25 cellular contexts compared by ENCODE assay signal in the genomic region with DNA sequence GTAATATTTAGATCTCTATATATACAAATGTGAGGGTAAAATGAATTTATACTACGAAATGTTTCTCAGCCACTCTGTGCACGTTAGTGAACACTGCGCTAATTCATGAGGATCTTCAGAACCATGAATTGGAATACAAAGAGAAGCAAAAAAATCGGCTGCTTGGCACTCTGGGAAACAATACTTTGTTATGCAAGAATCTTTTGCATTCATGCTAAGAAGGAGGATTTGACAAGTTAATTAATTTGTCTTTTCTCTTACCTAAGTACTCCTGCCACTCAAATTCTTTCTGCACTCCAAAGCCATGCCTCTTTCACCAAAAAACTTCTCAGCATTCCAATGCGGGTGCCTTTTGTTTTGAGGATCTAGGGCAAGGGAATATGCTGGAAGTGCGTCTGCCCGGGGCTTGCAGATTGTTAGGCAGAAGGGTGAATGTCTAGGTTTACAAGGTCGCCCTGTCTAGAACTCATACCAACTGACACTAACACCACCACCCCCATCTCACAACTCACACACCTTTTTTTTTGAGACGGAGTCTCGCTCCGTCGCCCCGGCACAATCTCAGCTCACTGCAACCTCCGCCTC. TPM values are rescaled to one million over a fixed set of nuclear protein-coding genes. Genes with fewer than 3 reads are reported as not detected.
DNase-seq lines count a peak whose midpoint lies in the region; ATAC-seq and TF ChIP-seq lines count a peak whose summit lies in the region.
"Had no signal": no experiment of that assay in that cellular context is flagged by ENCODE, and none has a peak within 500 bp of the region (broad histone marks: within the 10 kb centered on the region; RNA-seq: fewer than 3 reads in every experiment).

No MANE protein-coding gene starts in this region.

- intact Hi-C loops in right lobe of liver (cut with DNase I): no loop called here

- H3K27ac ChIP-seq in caudate nucleus (ENCODE audit: low read depth, low read length) (peak overlapping the region; percentile 33), right lobe of liver (no peak overlapping the region)
- H3K27ac ChIP-seq: C4-2B, SK-N-MC had no signal

- H3K9me3 ChIP-seq in HAP-1 (no peaks in the 10 kb centered on the region), right lobe of liver (no peaks in the 10 kb centered on the region)

- no peak overlapping the region for H3K4me3 Mint-ChIP-seq in neural crest cell
- H3K4me3 Mint-ChIP-seq: CD8-positive, alpha-beta memory T cell had no signal

- ATAC-seq in right lobe of liver (no peak), HG03354 (IDR thresholded peaks at IDR 0.05; ENCODE audit: poor library complexity, severe bottlenecking, unreplicated experiment) (no peak)
- ATAC-seq: PC-3 had no signal

- H3K27me3 Mint-ChIP-seq in neural crest cell (ENCODE audit: low read depth): no peaks in the 10 kb centered on the region

- peak overlapping the region; percentile 43 for H3K27ac Mint-ChIP-seq in neural crest cell (ENCODE audit: unreplicated experiment)
- H3K27ac Mint-ChIP-seq: CD8-positive, alpha-beta memory T cell had no signal

- TF ChIP-seq CTCF in neural crest cell (conservative IDR thresholded peaks at IDR 0.05) (no peak), right lobe of liver (IDR thresholded peaks at IDR 0.05) (no peak)

- in situ Hi-C loops in HAP-1 (cut with MboI; ENCODE audit: low sequenced_read_pairs): no loop called here

- DNase-seq in HAP-1 (ENCODE audit: low spot score in 2 of 2): peak; percentile 84 to 97
- peak in 23 of 61 donors; percentile 7 to 72 (median 21) for DNase-seq in caudate nucleus (lab: John Stamatoyannopoulos, UW)
- no peak for DNase-seq in neural crest cell (ENCODE audit: low read depth, low spot score)
- DNase-seq in superior temporal gyrus (ENCODE audit: extremely low spot score): peak; percentile 42
- DNase-seq in NK-92 treated with Interleukin-12 subunit alpha and Interleukin-12 subunit beta, amount 100 ng/mL, for 24 hours (lab: John Stamatoyannopoulos, UW): no peak
- DNase-seq in right lobe of liver: no peak
- DNase-seq: Calu3; CD8-positive, alpha-beta memory T cell; GDM1; GOT3; Kasumi-1; NCI-H1417; NCI-H1694 treated with DMSO at 0.1 percent for 48 hours; NCI-H2081 treated with DMSO at 0.1 percent for 48 hours; NCI-H2171 treated with DMSO at 0.1 percent for 48 hours; NCI-H446; NCI-H526 treated with DMSO at 0.1 percent for 48 hours; PC-3; RPMI8226; SHP77 had no signal

- TF ChIP-seq POLR2A in right lobe of liver (IDR thresholded peaks at IDR 0.05): no peak

- H3K4me1 ChIP-seq in HAP-1 (peaks cover 12% of the 10 kb centered on the region), right lobe of liver (no peaks in the 10 kb centered on the region)

- no peaks in the 10 kb centered on the region for H3K36me3 ChIP-seq in HAP-1 (replicated peaks)
- no peaks in the 10 kb centered on the region for H3K36me3 ChIP-seq in right lobe of liver

- no peaks in the 10 kb centered on the region for H3K9me3 Mint-ChIP-seq in neural crest cell
- H3K9me3 Mint-ChIP-seq: CD8-positive, alpha-beta memory T cell had no signal

- no peak overlapping the region for H3K4me3 ChIP-seq in HAP-1
- H3K4me3 ChIP-seq in right lobe of liver: no peak overlapping the region
- H3K4me3 ChIP-seq: SK-N-MC had no signal

- 91% methylated on average over 14 of the region's 14 CpGs for WGBS in right lobe of liver (ENCODE audit: insufficient coverage, low coverage, low lambda C conversion rate, missing lambda C conversion rate)

- no peaks in the 10 kb centered on the region for H3K27me3 ChIP-seq in HAP-1 (ENCODE audit: low read depth)
- no peaks in the 10 kb centered on the region for H3K27me3 ChIP-seq in right lobe of liver

- H3K4me1 Mint-ChIP-seq in neural crest cell: peaks cover 11% of the 10 kb centered on the region

- no peaks in the 10 kb centered on the region for H3K36me3 Mint-ChIP-seq in neural crest cell (ENCODE audit: low read depth)
- H3K36me3 Mint-ChIP-seq: CD8-positive, alpha-beta memory T cell had no signal

RNA-seq across cellular contexts. Expression of a gene that starts 11.3 kb away (rescaled TPM):
- total RNA-seq in neural crest cell (12.2 and 13.3 TPM in 2 replicates), right lobe of liver (10 to 100 TPM; 25.6 to 35.7 (median 30.3) TPM)

RNA-seq across cellular contexts. Expression of a gene that starts 16.9 kb away (rescaled TPM):
- total RNA-seq in neural crest cell: not detected in 2 replicates
- total RNA-seq in right lobe of liver: not detected
- total RNA-seq: Calu3; CD8-positive, alpha-beta memory T cell; Daoy; MCF 10A; PC-3 had no signal

Comparison
In these comparisons a context has a peak if more than half of its experiments do, and no peak if none do; other contexts are left out.
1. DNase-seq: peak in HAP-1 (2 of 2) and superior temporal gyrus (single experiment); none in neural crest cell (single experiment), NK-92 treated with Interleukin-12 subunit alpha and Interleukin-12 subunit beta, amount 100 ng/mL, for 24 hours (single experiment) and right lobe of liver (0 of 3).